28 cellular contexts compared by ENCODE assay signal in the genomic region with DNA sequence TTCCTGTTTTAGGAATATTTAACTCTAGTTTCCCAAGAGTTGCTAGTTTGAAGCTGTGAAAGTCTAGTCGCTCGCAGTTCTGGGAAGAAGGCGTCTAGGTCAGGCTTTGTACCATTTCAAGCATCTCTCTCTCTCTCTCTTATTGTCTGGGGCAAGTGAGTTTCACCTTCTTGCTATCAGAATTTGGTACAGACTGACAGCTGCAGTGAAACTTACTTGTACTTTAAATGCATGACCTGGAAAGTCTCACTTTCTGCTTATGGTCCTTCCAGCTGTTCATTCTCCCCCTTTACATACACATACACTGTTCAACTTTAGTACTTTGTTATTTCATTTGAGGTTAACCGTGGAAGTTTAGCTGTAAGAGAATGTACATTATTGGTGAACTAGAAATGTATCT. TPM values are rescaled to one million over a fixed set of nuclear protein-coding genes. Genes with fewer than 3 reads are reported as not detected.
"Had no signal": no experiment of that assay in that cellular context is flagged by ENCODE, and none has a peak within 500 bp of the region (broad histone marks: within the 10 kb centered on the region; RNA-seq: fewer than 3 reads in every experiment).

No MANE protein-coding gene starts in this region.

- H3K36me3 ChIP-seq: esophagus squamous epithelium, heart left ventricle, left lung, neural progenitor cell, right lobe of liver, stomach, thyroid gland, vagina had no signal

- H3K27ac Mint-ChIP-seq: effector memory CD8-positive, alpha-beta T cell; naive thymus-derived CD4-positive, alpha-beta T cell; nephron; neural progenitor cell; progenitor cell of endocrine pancreas; stimulated activated effector memory CD8-positive, alpha-beta T cell treated with anti-CD3 and anti-CD28 coated beads, Interleukin-12 subunit alpha, Interleukin-12 subunit beta, amount 100 ng/mL, for 72 hours had no signal

- H3K9me3 ChIP-seq: esophagus squamous epithelium, heart left ventricle, left lung, right lobe of liver, thyroid gland, vagina had no signal

- H3K4me3 ChIP-seq: esophagus squamous epithelium, heart left ventricle, hepatocyte, left lung, neural progenitor cell, right lobe of liver, smooth muscle cell, stomach, thyroid gland, vagina had no signal

- H3K4me1 ChIP-seq: esophagus squamous epithelium, left lung, neural progenitor cell, parathyroid adenoma, right lobe of liver, thyroid gland had no signal

- H3K27me3 Mint-ChIP-seq: effector memory CD8-positive, alpha-beta T cell had no signal

- DNase-seq: cortex of kidney; effector memory CD8-positive, alpha-beta T cell; erythroblast; esophagus squamous epithelium; heart left ventricle; kidney; left lung; mesenchymal stem cell; midbrain; naive thymus-derived CD4-positive, alpha-beta T cell; right lobe of liver; stimulated activated CD4-positive, alpha-beta T cell treated with anti-CD3 and anti-CD28 coated beads, Interleukin-2, amount 100 ng/mL, for 24 hours; stimulated activated CD4-positive, alpha-beta T cell treated with anti-CD3 and anti-CD28 coated beads, Interleukin-4, amount 100 ng/mL, for 24 hours; stimulated activated naive CD4-positive, alpha-beta T cell treated with Interleukin-2 at 50 U/mL for 16 hours; stomach; thyroid gland; trophoblast cell had no signal

- H3K4me3 Mint-ChIP-seq: effector memory CD8-positive, alpha-beta T cell; naive thymus-derived CD4-positive, alpha-beta T cell; nephron; neural progenitor cell; stimulated activated effector memory CD8-positive, alpha-beta T cell treated with anti-CD3 and anti-CD28 coated beads, Interleukin-12 subunit alpha, Interleukin-12 subunit beta, amount 100 ng/mL, for 72 hours had no signal

- H3K9ac ChIP-seq: neural progenitor cell, parathyroid adenoma had no signal

- H3K9me3 Mint-ChIP-seq: naive thymus-derived CD4-positive, alpha-beta T cell had no signal

- H3K4me1 Mint-ChIP-seq: nephron; stimulated activated effector memory CD8-positive, alpha-beta T cell treated with anti-CD3 and anti-CD28 coated beads, Interleukin-12 subunit alpha, Interleukin-12 subunit beta, amount 100 ng/mL, for 72 hours had no signal

- H2AFZ ChIP-seq: hepatocyte, neural progenitor cell, parathyroid adenoma had no signal

- ATAC-seq: effector memory CD8-positive, alpha-beta T cell; heart left ventricle; left lung; naive thymus-derived CD4-positive, alpha-beta T cell; right lobe of liver; stimulated activated effector memory CD8-positive, alpha-beta T cell treated with anti-CD3 and anti-CD28 coated beads, Interleukin-12 subunit alpha, Interleukin-12 subunit beta, amount 100 ng/mL, for 72 hours had no signal

- H3K36me3 Mint-ChIP-seq: naive thymus-derived CD4-positive, alpha-beta T cell; neural progenitor cell; stimulated activated effector memory CD8-positive, alpha-beta T cell treated with anti-CD3 and anti-CD28 coated beads, Interleukin-12 subunit alpha, Interleukin-12 subunit beta, amount 100 ng/mL, for 72 hours had no signal

- H3K79me2 ChIP-seq: hepatocyte, parathyroid adenoma had no signal

- H3K27ac ChIP-seq: esophagus squamous epithelium, heart left ventricle, hepatocyte, left lung, neural progenitor cell, parathyroid adenoma, right lobe of liver, stomach, thyroid gland, vagina had no signal

- H3K27me3 ChIP-seq: right lobe of liver, thyroid gland, vagina had no signal

- H3K4me2 ChIP-seq: hepatocyte, neural progenitor cell, smooth muscle cell had no signal

RNA-seq across cellular contexts. Expression of gene FRMPD4, which starts 4.4 kb away (rescaled TPM):
- total RNA-seq: dermis microvascular lymphatic vessel endothelial cell; glomerular endothelial cell; kidney; left lung; lung microvascular endothelial cell; naive thymus-derived CD4-positive, alpha-beta T cell; thyroid gland; vagina had no signal
